ENCODE assay signal across 1 cellular context in genomic region chr20:25226433-25227316, GRCh38.
A peak's percentile ranks its signal among the peaks of the same experiment; 100 is the strongest.
TF ChIP-seq lines count a peak whose summit lies in the region.

No MANE protein-coding gene starts in this region.

TF ChIP-seq in HepG2, 621 proteins besides CTCF, POLR2A, EP300 and RAD21 (continued from another document and continues in another):
- TF ChIP-seq GRHL1 (CRISPR knock-in tag; conservative IDR thresholded peaks at IDR 0.05) (no peak), ZNF605 (CRISPR knock-in tag; IDR thresholded peaks at IDR 0.05) (no peak), ZNF609 (CRISPR knock-in tag; IDR thresholded peaks at IDR 0.05; ENCODE audit: borderline replicate concordance) (no peak), NFYB (CRISPR knock-in tag; IDR thresholded peaks at IDR 0.05) (no peak; the same call in 1 of the 2 replicates), KLF11 (CRISPR knock-in tag; IDR thresholded peaks at IDR 0.05) (0 out of 2 replicates have a peak, but pooled peaks have one; percentile 53), TBL1XR1 (IDR thresholded peaks at IDR 0.05; ENCODE audit: borderline replicate concordance, low read length, partially characterized antibody) (no peak), SP1 (IDR thresholded peaks at IDR 0.05) (no peak), SP1 (CRISPR knock-in tag; IDR thresholded peaks at IDR 0.05) (no peak), CHD2 (IDR thresholded peaks at IDR 0.05; ENCODE audit: low read depth, low read length) (no peak), NFATC3 (CRISPR knock-in tag; IDR thresholded peaks at IDR 0.05) (0 out of 2 replicates have a peak, but pooled peaks have one; percentile 75), CBX5 (CRISPR knock-in tag; IDR thresholded peaks at IDR 0.05; ENCODE audit: borderline replicate concordance) (no peak), ZNF558 (CRISPR knock-in tag; IDR thresholded peaks at IDR 0.05; ENCODE audit: borderline replicate concordance) (peak; percentile 72; the same call in 1 of the 2 replicates), GATAD2A (CRISPR knock-in tag; IDR thresholded peaks at IDR 0.05) (0 out of 2 replicates have a peak, but pooled peaks have one; percentile 36), MBNL3 (CRISPR knock-in tag; conservative IDR thresholded peaks at IDR 0.05) (no peak), DDIT3 (CRISPR knock-in tag; IDR thresholded peaks at IDR 0.05) (no peak), NR2C2 (CRISPR knock-in tag; IDR thresholded peaks at IDR 0.05; ENCODE audit: borderline replicate concordance) (no peak; the same call in 1 of the 2 replicates), ZNF784 (CRISPR knock-in tag; IDR thresholded peaks at IDR 0.05; ENCODE audit: borderline replicate concordance) (no peak), KMT2B (CRISPR knock-in tag; IDR thresholded peaks at IDR 0.05) (no peak), ATF6 (CRISPR knock-in tag; conservative IDR thresholded peaks at IDR 0.05) (no peak), NFKB2 (CRISPR knock-in tag; IDR thresholded peaks at IDR 0.05; ENCODE audit: borderline replicate concordance) (peak; percentile 91; the same call in 1 of the 2 replicates), NCOA5 (CRISPR knock-in tag; IDR thresholded peaks at IDR 0.05) (no peak), NFAT5 (CRISPR knock-in tag; IDR thresholded peaks at IDR 0.05) (peak; percentile 67; the same call in 1 of the 2 replicates), ZKSCAN8 (CRISPR knock-in tag; IDR thresholded peaks at IDR 0.05; ENCODE audit: borderline replicate concordance) (no peak; the same call in 1 of the 2 replicates), TGIF2 (CRISPR knock-in tag; IDR thresholded peaks at IDR 0.05) (peak; percentile 28; the same call in 1 of the 2 replicates), TBX3 (IDR thresholded peaks at IDR 0.05; ENCODE audit: borderline replicate concordance) (no peak), ZNF296 (CRISPR knock-in tag; conservative IDR thresholded peaks at IDR 0.05) (no peak), HCFC1 (IDR thresholded peaks at IDR 0.05; ENCODE audit: low read depth, low read length) (0 out of 2 replicates have a peak, but pooled peaks have one; percentile 7), HMGXB3 (CRISPR knock-in tag; IDR thresholded peaks at IDR 0.05; ENCODE audit: borderline replicate concordance) (no peak), ZNF382 (CRISPR knock-in tag; IDR thresholded peaks at IDR 0.05; ENCODE audit: borderline replicate concordance) (no peak), TCF7L2 (IDR thresholded peaks at IDR 0.05; ENCODE audit: low read depth, low read length) (no peak), ZNF333 (CRISPR knock-in tag; IDR thresholded peaks at IDR 0.05; ENCODE audit: borderline replicate concordance) (no peak), HOXA9 (CRISPR knock-in tag; IDR thresholded peaks at IDR 0.05; ENCODE audit: borderline replicate concordance) (no peak), ATF2 (CRISPR knock-in tag; IDR thresholded peaks at IDR 0.05) (no peak), EED (CRISPR knock-in tag; IDR thresholded peaks at IDR 0.05) (peak; percentile 75; the same call in 1 of the 2 replicates), CC2D1A (CRISPR knock-in tag; IDR thresholded peaks at IDR 0.05) (no peak), ZNF362 (CRISPR knock-in tag; IDR thresholded peaks at IDR 0.05; ENCODE audit: borderline replicate concordance) (no peak), ZNF550 (CRISPR knock-in tag; IDR thresholded peaks at IDR 0.05; ENCODE audit: borderline replicate concordance) (no peak)
